20 cellular contexts compared by ENCODE assay signal in the genomic region with DNA sequence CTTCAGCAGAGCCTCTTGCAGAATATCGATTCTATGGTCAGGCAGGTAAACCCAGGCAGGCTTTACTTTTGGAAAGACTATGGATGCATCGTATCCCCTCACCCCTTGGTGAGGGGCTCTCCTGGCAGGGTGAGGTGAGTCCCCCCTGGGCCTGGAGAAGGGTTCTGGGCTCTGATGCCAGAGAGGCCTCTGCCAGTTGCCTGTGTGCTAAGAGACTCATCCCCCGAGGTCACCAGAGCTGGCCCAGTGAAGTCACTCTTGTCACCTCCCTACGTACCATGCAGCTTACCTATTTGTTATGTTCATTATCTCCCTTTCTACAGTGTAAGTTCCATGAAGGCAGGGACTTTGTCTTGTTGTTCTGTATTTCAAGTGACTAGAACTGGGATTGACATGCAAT. TPM values are rescaled to one million over a fixed set of nuclear protein-coding genes. Genes with fewer than 3 reads are reported as not detected.
DNase-seq lines count a peak whose midpoint lies in the region; ATAC-seq and TF ChIP-seq lines count a peak whose summit lies in the region.
"Had no signal": no experiment of that assay in that cellular context is flagged by ENCODE, and none has a peak within 500 bp of the region (broad histone marks: within the 10 kb centered on the region; RNA-seq: fewer than 3 reads in every experiment).

No MANE protein-coding gene starts in this region.

- peak; percentile 30 for DNase-seq in activated effector memory CD4-positive, alpha-beta T cell treated with anti-CD3 and anti-CD28 coated beads, Interleukin-2, amount 50 U/mL, for 16 hours
- DNase-seq in activated effector memory CD4-positive, alpha-beta T cell treated with Interleukin-2 at 50 U/mL for 16 hours: no peak
- DNase-seq in lower lobe of right lung: peak; percentile 14
- no peak for DNase-seq in testis
- no peak for DNase-seq in NCI-H1694 treated with DMSO at 0.1 percent for 48 hours (lab: John Stamatoyannopoulos, UW)
- no peak for DNase-seq in progenitor cell of endocrine pancreas (ENCODE audit: low spot score, unreplicated experiment)
- DNase-seq in COLO829 (ENCODE audit: low spot score): no peak
- DNase-seq: DMS79; IMR-90; NCI-H1092 treated with DMSO at 0.1 percent for 48 hours; NCI-H1436 treated with DMSO at 0.1 percent for 48 hours; NCI-H2029 treated with DMSO at 0.1 percent for 48 hours; NCI-H345; NCI-H524; NCI-H774; NK-92 treated with Interleukin-12 subunit alpha and Interleukin-12 subunit beta, amount 100 ng/mL, for 24 hours had no signal

- H3K9me3 ChIP-seq in lower lobe of right lung (no peaks in the 10 kb centered on the region), testis (no peaks in the 10 kb centered on the region)

- intact Hi-C loops in lower lobe of right lung (cut with DNase I) (no loop called here), testis (cut with DNase I; ENCODE audit: low total_unique reads) (no loop called here)

- H3K27ac Mint-ChIP-seq in activated T-helper 17 cell treated with anti-CD3 and anti-CD28 coated beads, Interleukin-2, amount 50 U/mL, for 72 hours: peak overlapping the region; percentile 36
- no peak overlapping the region for H3K27ac Mint-ChIP-seq in progenitor cell of endocrine pancreas
- H3K27ac Mint-ChIP-seq: B cell had no signal

- no peaks in the 10 kb centered on the region for H3K4me1 ChIP-seq in lower lobe of right lung
- H3K4me1 ChIP-seq in testis: peaks cover 14% of the 10 kb centered on the region

- H3K4me3 ChIP-seq in lower lobe of right lung: no peak overlapping the region
- H3K4me3 ChIP-seq in testis: no peak overlapping the region

- TF ChIP-seq CTCF in lower lobe of right lung (IDR thresholded peaks at IDR 0.05): no peak
- TF ChIP-seq CTCF in testis (IDR thresholded peaks at IDR 0.05): no peak
- TF ChIP-seq CTCF in progenitor cell of endocrine pancreas (IDR thresholded peaks at IDR 0.05; ENCODE audit: unreplicated experiment): no peak

- peaks cover 17% of the 10 kb centered on the region for H3K4me1 Mint-ChIP-seq in activated T-helper 17 cell treated with anti-CD3 and anti-CD28 coated beads, Interleukin-2, amount 50 U/mL, for 72 hours
- H3K4me1 Mint-ChIP-seq in progenitor cell of endocrine pancreas (ENCODE audit: low read depth): peaks cover 5% of the 10 kb centered on the region

- H3K27ac ChIP-seq in lower lobe of right lung (no peak overlapping the region), testis (peak overlapping the region; percentile 59 to 62)
- H3K27ac ChIP-seq: KMS-11 had no signal

- ATAC-seq in activated T-helper 17 cell treated with anti-CD3 and anti-CD28 coated beads, Interleukin-2, amount 50 U/mL, for 72 hours (replicated peaks): no peak
- ATAC-seq in lower lobe of right lung: no peak

- WGBS in testis, 2 donors: 82 to 94% methylated on average over 4 of the region's 4 CpGs

- no peak for TF ChIP-seq POLR2A in testis (IDR thresholded peaks at IDR 0.05)

- no peaks in the 10 kb centered on the region for H3K9me3 Mint-ChIP-seq in activated T-helper 17 cell treated with anti-CD3 and anti-CD28 coated beads, Interleukin-2, amount 50 U/mL, for 72 hours
- H3K9me3 Mint-ChIP-seq in progenitor cell of endocrine pancreas (ENCODE audit: low read depth): no peaks in the 10 kb centered on the region
- H3K9me3 Mint-ChIP-seq: CD14-positive monocyte had no signal

- H3K36me3 ChIP-seq in lower lobe of right lung: no peaks in the 10 kb centered on the region
- H3K36me3 ChIP-seq in testis (ENCODE audit: low read depth, missing control alignments): no peaks in the 10 kb centered on the region

- no peaks in the 10 kb centered on the region for H3K27me3 Mint-ChIP-seq in activated T-helper 17 cell treated with anti-CD3 and anti-CD28 coated beads, Interleukin-2, amount 50 U/mL, for 72 hours
- no peaks in the 10 kb centered on the region for H3K27me3 Mint-ChIP-seq in progenitor cell of endocrine pancreas

- no peak overlapping the region for H3K4me3 Mint-ChIP-seq in activated T-helper 17 cell treated with anti-CD3 and anti-CD28 coated beads, Interleukin-2, amount 50 U/mL, for 72 hours
- H3K4me3 Mint-ChIP-seq in progenitor cell of endocrine pancreas (ENCODE audit: low read depth): no peak overlapping the region
- H3K4me3 Mint-ChIP-seq: B cell, CD14-positive monocyte had no signal

- H3K36me3 Mint-ChIP-seq in activated T-helper 17 cell treated with anti-CD3 and anti-CD28 coated beads, Interleukin-2, amount 50 U/mL, for 72 hours (ENCODE audit: low read depth): no peaks in the 10 kb centered on the region
- peaks cover 2% of the 10 kb centered on the region for H3K36me3 Mint-ChIP-seq in progenitor cell of endocrine pancreas (ENCODE audit: insufficient read depth)
- H3K36me3 Mint-ChIP-seq: CD14-positive monocyte had no signal

- H3K27me3 ChIP-seq in lower lobe of right lung (ENCODE audit: low read depth) (no peaks in the 10 kb centered on the region), testis (no peaks in the 10 kb centered on the region)

RNA-seq across cellular contexts. Expression of gene TSPAN15, which starts 51.3 kb away (rescaled TPM):
- total RNA-seq in activated T-helper 17 cell treated with anti-CD3 and anti-CD28 coated beads, Interleukin-2, amount 50 U/mL, for 72 hours: 10 to 100 TPM in 1 of 2 donors, 1 to 10 TPM in 1; 4.9 to 12.7 TPM
- 46.1 TPM for total RNA-seq in lower lobe of right lung
- 10 to 100 TPM; 35.3 to 37.5 TPM for total RNA-seq in testis
- 29.7 TPM for polyA plus RNA-seq in testis (ENCODE audit: insufficient read depth, low read depth, low replicate concordance)
- total RNA-seq in progenitor cell of endocrine pancreas: 14.7 and 17.9 TPM in 2 replicates
- total RNA-seq: IMR-90 had no signal

Comparison
In these comparisons a context has a peak if more than half of its experiments do, and no peak if none do; other contexts are left out.
1. DNase-seq: peak in activated effector memory CD4-positive, alpha-beta T cell treated with anti-CD3 and anti-CD28 coated beads, Interleukin-2, amount 50 U/mL, for 16 hours (single experiment) and lower lobe of right lung (single experiment); none in activated effector memory CD4-positive, alpha-beta T cell treated with Interleukin-2 at 50 U/mL for 16 hours (single experiment), testis (single experiment), NCI-H1694 treated with DMSO at 0.1 percent for 48 hours (single experiment), progenitor cell of endocrine pancreas (single experiment) and COLO829 (single experiment).